8 cellular contexts compared by ENCODE assay signal in genomic region chr5:32173394-32174010, GRCh38. TPM values are rescaled to one million over a fixed set of nuclear protein-coding genes. Genes with fewer than 3 reads are reported as not detected.
DNase-seq lines count a peak whose midpoint lies in the region; ATAC-seq and TF ChIP-seq lines count a peak whose summit lies in the region.

No MANE protein-coding gene starts in this region.

- DNase-seq in DMS79 (lab: John Stamatoyannopoulos, UW): peak; percentile 63
- peak; percentile 80 for DNase-seq in RKO (ENCODE audit: low spot score)
- DNase-seq in activated naive CD8-positive, alpha-beta T cell treated with anti-CD3 and anti-CD28 coated beads, Interleukin-2, amount 50 U/mL, for 24 hours: peak; percentile 49
- peak; percentile 58 to 79 (median 70) for DNase-seq in heart left ventricle
- DNase-seq in AG08396 (ENCODE audit: low spot score): no peak

- H3K9me3 ChIP-seq in heart left ventricle: no peaks in the 10 kb centered on the region
- no peaks in the 10 kb centered on the region for H3K9me3 ChIP-seq in parathyroid adenoma (ENCODE audit: control insufficient read depth, low read length)

- H3K4me3 ChIP-seq in KMS-11 (IDR thresholded peaks at IDR 0.05; ENCODE audit: insufficient read depth, low read depth, low read length) (no peak overlapping the region), heart left ventricle (peak overlapping the region; percentile 60 to 99 (median 96)), parathyroid adenoma (ENCODE audit: low read depth, low read length) (peak overlapping the region; percentile 79)

- peak; percentile 29 for ATAC-seq in GM21737 (IDR thresholded peaks at IDR 0.05; ENCODE audit: unreplicated experiment)
- peak; percentile 11 for ATAC-seq in activated naive CD8-positive, alpha-beta T cell treated with anti-CD3 and anti-CD28 coated beads, Interleukin-2, amount 50 U/mL, for 24 hours
- ATAC-seq in heart left ventricle: peak in 3 of 4 donors; percentile 27 to 46 (median 29)

- intact Hi-C loops in heart left ventricle (cut with DNase I): loop anchor here in 6 of 10 donors (1.0 to 5.0 kb wide), 10 partner anchors 44 to 140 kb away; partner anchors contain the start of gene MTMR12 (in 1 of the 6)

- H3K27me3 Mint-ChIP-seq in activated naive CD8-positive, alpha-beta T cell treated with anti-CD3 and anti-CD28 coated beads, Interleukin-2, amount 50 U/mL, for 24 hours: peaks cover 4% of the 10 kb centered on the region

- peak overlapping the region; percentile 79 for H2AFZ ChIP-seq in KMS-11 (ENCODE audit: low read depth)
- peak overlapping the region; percentile 100 for H2AFZ ChIP-seq in parathyroid adenoma

- H3K4me3 Mint-ChIP-seq in activated naive CD8-positive, alpha-beta T cell treated with anti-CD3 and anti-CD28 coated beads, Interleukin-2, amount 50 U/mL, for 24 hours: peak overlapping the region; percentile 98

- H3K36me3 ChIP-seq in KMS-11 (ENCODE audit: insufficient read depth) (peaks cover 18% of the 10 kb centered on the region; the same call in 1 of the 2 replicates), heart left ventricle (peaks cover 0 to 35% (median 31%) of the 10 kb centered on the region in 9 donors), parathyroid adenoma (ENCODE audit: control insufficient read depth, insufficient read depth, low read length) (no peaks in the 10 kb centered on the region)

- TF ChIP-seq CTCF in KMS-11 (conservative IDR thresholded peaks at IDR 0.05; ENCODE audit: low read depth, low read length) (no peak), heart left ventricle (IDR thresholded peaks at IDR 0.05) (no peak), parathyroid adenoma (IDR thresholded peaks at IDR 0.05) (no peak)

- H3K79me2 ChIP-seq in KMS-11 (ENCODE audit: insufficient read depth, low read depth) (peaks cover 54% of the 10 kb centered on the region), parathyroid adenoma (peaks cover 25% of the 10 kb centered on the region)

- WGBS in heart left ventricle, 4 donors: 0% methylated on average over 29 to 70 of the region's 70 CpGs

- H3K27ac Mint-ChIP-seq in activated naive CD8-positive, alpha-beta T cell treated with anti-CD3 and anti-CD28 coated beads, Interleukin-2, amount 50 U/mL, for 24 hours: peak overlapping the region; percentile 94

- H3K36me3 Mint-ChIP-seq in activated naive CD8-positive, alpha-beta T cell treated with anti-CD3 and anti-CD28 coated beads, Interleukin-2, amount 50 U/mL, for 24 hours (ENCODE audit: low read depth): peaks cover 40% of the 10 kb centered on the region

- H3K9ac ChIP-seq in KMS-11 (peak overlapping the region; percentile 99), parathyroid adenoma (peak overlapping the region; percentile 85)

- peak overlapping the region; percentile 99 for H3K27ac ChIP-seq in KMS-11
- H3K27ac ChIP-seq in heart left ventricle: peak overlapping the region; percentile 95 to 100 (median 100)
- peak overlapping the region; percentile 97 for H3K27ac ChIP-seq in parathyroid adenoma

- peaks cover 45% of the 10 kb centered on the region for H3K4me1 Mint-ChIP-seq in activated naive CD8-positive, alpha-beta T cell treated with anti-CD3 and anti-CD28 coated beads, Interleukin-2, amount 50 U/mL, for 24 hours

- H3K4me2 ChIP-seq in KMS-11 (peak overlapping the region; percentile 67), parathyroid adenoma (ENCODE audit: low read length) (peak overlapping the region; percentile 87)

- no peak for TF ChIP-seq POLR2A in heart left ventricle (IDR thresholded peaks at IDR 0.05)

- no peaks in the 10 kb centered on the region for H3K9me3 Mint-ChIP-seq in activated naive CD8-positive, alpha-beta T cell treated with anti-CD3 and anti-CD28 coated beads, Interleukin-2, amount 50 U/mL, for 24 hours

- peaks cover 5% of the 10 kb centered on the region; the same call in 1 of the 2 replicates for H4K20me1 ChIP-seq in KMS-11 (ENCODE audit: insufficient read depth)

- H3K4me1 ChIP-seq in KMS-11 (ENCODE audit: low read depth, poor library complexity, severe bottlenecking) (peaks cover 48% of the 10 kb centered on the region), heart left ventricle (peaks cover 0 to 54% (median 33%) of the 10 kb centered on the region in 12 donors), parathyroid adenoma (no peaks in the 10 kb centered on the region)

- H3K27me3 ChIP-seq in KMS-11 (ENCODE audit: insufficient read depth, low read depth) (no peaks in the 10 kb centered on the region), heart left ventricle (no peaks in the 10 kb centered on the region), parathyroid adenoma (ENCODE audit: control insufficient read depth, insufficient read depth, low read length) (no peaks in the 10 kb centered on the region)

RNA-seq across cellular contexts. Expression of gene GOLPH3, which starts 0.6 kb away (rescaled TPM):
- 10 to 100 TPM; 34.4 to 73.4 (median 50.1) TPM for total RNA-seq in heart left ventricle
- polyA plus RNA-seq in heart left ventricle: 10 to 100 TPM; 20.3 to 44.0 TPM
